Comparison of ENCODE assay signal across 13 cellular contexts in genomic region chr20:7924692-7925091, GRCh38. TPM values are rescaled to one million over a fixed set of nuclear protein-coding genes. Genes with fewer than 3 reads are reported as not detected.
A peak's percentile ranks its signal among the peaks of the same experiment; 100 is the strongest.
DNase-seq lines count a peak whose midpoint lies in the region; ATAC-seq and TF ChIP-seq lines count a peak whose summit lies in the region.
"Had no signal": no experiment of that assay in that cellular context is flagged by ENCODE, and none has a peak within 500 bp of the region (broad histone marks: within the 10 kb centered on the region; RNA-seq: fewer than 3 reads in every experiment).

No MANE protein-coding gene starts in this region.

- no peaks in the 10 kb centered on the region for H3K79me2 ChIP-seq in hepatocyte

- POLR2A ChIA-PET in AG04449 (lab: Yijun Ruan, JAX), result no interaction called here
- POLR2A ChIA-PET in activated CD8-positive, alpha-beta T cell treated with anti-CD3 and anti-CD28 coated beads, Interleukin-2, amount 10 ng/mL, durations not matched to agents 7 days and 5 days (lab: Charles Lee), result no interaction called here

- no peaks in the 10 kb centered on the region for H3K27me3 Mint-ChIP-seq in activated CD8-positive, alpha-beta T cell treated with anti-CD3 and anti-CD28 coated beads, Interleukin-2, amount 10 ng/mL, durations not matched to agents 7 days and 5 days (ENCODE audit: low read depth)

- H3K4me3 ChIP-seq in AG04449 (ENCODE audit: low read depth, low read length), result no peak overlapping the region
- no peak overlapping the region for H3K4me3 ChIP-seq in HFF-Myc (replicated peaks; ENCODE audit: low read depth, low read length)
- H3K4me3 ChIP-seq in adipocyte (ENCODE audit: low read length), result no peak overlapping the region
- H3K4me3 ChIP-seq in hepatocyte, result no peak overlapping the region
- H3K4me3 ChIP-seq in vagina, result no peak overlapping the region
- H3K4me3 ChIP-seq: upper lobe of left lung had no signal

- CTCF ChIA-PET in AG04449 (lab: Yijun Ruan, JAX), result interaction anchor here (1.1 to 4.7 kb wide), 8 partner anchors 12 to 1342 kb away, joined by 3 to 69 read pairs (median 5); no protein-coding TSS in a partner anchor
- CTCF ChIA-PET in activated CD8-positive, alpha-beta T cell treated with anti-CD3 and anti-CD28 coated beads, Interleukin-2, amount 10 ng/mL, durations not matched to agents 7 days and 5 days (lab: Charles Lee), result interaction anchor here (0.8 kb wide), 1 partner anchor 1692 kb away, joined by 3 read pairs; no protein-coding TSS in a partner anchor

- 75% methylated on average over 3 of the region's 3 CpGs for WGBS in hepatocyte (ENCODE audit: low lambda C conversion rate, missing lambda C conversion rate)

- H4K20me1 ChIP-seq in hepatocyte (ENCODE audit: insufficient read depth, poor library complexity, severe bottlenecking), result no peaks in the 10 kb centered on the region

- H3K9me3 Mint-ChIP-seq in activated CD8-positive, alpha-beta T cell treated with anti-CD3 and anti-CD28 coated beads, Interleukin-2, amount 10 ng/mL, durations not matched to agents 7 days and 5 days (ENCODE audit: insufficient read depth), result no peaks in the 10 kb centered on the region
- H3K9me3 Mint-ChIP-seq: CD8-positive, alpha-beta T cell had no signal

- H2AFZ ChIP-seq in hepatocyte, result no peak overlapping the region

- no peak overlapping the region for H3K4me3 Mint-ChIP-seq in activated CD8-positive, alpha-beta T cell treated with anti-CD3 and anti-CD28 coated beads, Interleukin-2, amount 10 ng/mL, durations not matched to agents 7 days and 5 days
- H3K4me3 Mint-ChIP-seq: CD8-positive, alpha-beta T cell; mesothelial cell of epicardium had no signal

- no peak overlapping the region for H3K27ac Mint-ChIP-seq in activated CD8-positive, alpha-beta T cell treated with anti-CD3 and anti-CD28 coated beads, Interleukin-2, amount 10 ng/mL, durations not matched to agents 7 days and 5 days
- H3K27ac Mint-ChIP-seq: CD8-positive, alpha-beta T cell had no signal

- H3K9me3 ChIP-seq in adipocyte (ENCODE audit: control insufficient read depth, low read length) (no peaks in the 10 kb centered on the region), hepatocyte (ENCODE audit: low read depth) (no peaks in the 10 kb centered on the region), vagina (no peaks in the 10 kb centered on the region)
- H3K9me3 ChIP-seq: upper lobe of left lung had no signal

- H3K36me3 Mint-ChIP-seq in activated CD8-positive, alpha-beta T cell treated with anti-CD3 and anti-CD28 coated beads, Interleukin-2, amount 10 ng/mL, durations not matched to agents 7 days and 5 days (ENCODE audit: low read depth), result no peaks in the 10 kb centered on the region
- H3K36me3 Mint-ChIP-seq: CD8-positive, alpha-beta T cell; mesothelial cell of epicardium had no signal

- H3K4me1 ChIP-seq in adipocyte (ENCODE audit: control insufficient read depth, insufficient read depth, low read length) (no peaks in the 10 kb centered on the region), hepatocyte (ENCODE audit: insufficient read depth) (no peaks in the 10 kb centered on the region), vagina (no peaks in the 10 kb centered on the region)
- H3K4me1 ChIP-seq: upper lobe of left lung had no signal

- H3K4me1 Mint-ChIP-seq in activated CD8-positive, alpha-beta T cell treated with anti-CD3 and anti-CD28 coated beads, Interleukin-2, amount 10 ng/mL, durations not matched to agents 7 days and 5 days (ENCODE audit: low read depth), result no peaks in the 10 kb centered on the region
- H3K4me1 Mint-ChIP-seq: mesothelial cell of epicardium had no signal

- no peaks in the 10 kb centered on the region for H3K9me2 ChIP-seq in hepatocyte (replicated peaks; ENCODE audit: insufficient read depth)

- no peaks in the 10 kb centered on the region for H3K27me3 ChIP-seq in adipocyte (replicated peaks; ENCODE audit: control insufficient read depth, insufficient read depth, low read length)
- no peaks in the 10 kb centered on the region for H3K27me3 ChIP-seq in hepatocyte
- no peaks in the 10 kb centered on the region for H3K27me3 ChIP-seq in vagina
- H3K27me3 ChIP-seq: upper lobe of left lung had no signal

- H3K36me3 ChIP-seq in adipocyte (ENCODE audit: control insufficient read depth, insufficient read depth, low read length, severe bottlenecking), result no peaks in the 10 kb centered on the region
- H3K36me3 ChIP-seq in hepatocyte (replicated peaks; ENCODE audit: insufficient read depth, low read depth), result no peaks in the 10 kb centered on the region
- no peaks in the 10 kb centered on the region for H3K36me3 ChIP-seq in vagina
- H3K36me3 ChIP-seq: upper lobe of left lung had no signal

- TF ChIP-seq CTCF in AG04449 (IDR thresholded peaks at IDR 0.05; ENCODE audit: insufficient read depth, low read length, missing control alignments), result no peak
- TF ChIP-seq CTCF in HFF-Myc (IDR thresholded peaks at IDR 0.05; ENCODE audit: low read depth, low read length, missing control alignments), result no peak
- no peak for TF ChIP-seq CTCF in hepatocyte (IDR thresholded peaks at IDR 0.05; ENCODE audit: poor library complexity)
- no peak for TF ChIP-seq CTCF in vagina (IDR thresholded peaks at IDR 0.05)

- H3K9ac ChIP-seq in adipocyte (ENCODE audit: low read length), result no peak overlapping the region

- ATAC-seq in HG03378 (IDR thresholded peaks at IDR 0.05; ENCODE audit: unreplicated experiment), result no peak
- no peak for ATAC-seq in activated CD8-positive, alpha-beta T cell treated with anti-CD3 and anti-CD28 coated beads, Interleukin-2, amount 10 ng/mL, durations not matched to agents 7 days and 5 days
- ATAC-seq: CD8-positive, alpha-beta T cell had no signal

- H3K27ac ChIP-seq in hepatocyte (no peak overlapping the region), vagina (no peak overlapping the region)
- H3K27ac ChIP-seq: upper lobe of left lung had no signal

- TF ChIP-seq POLR2A in vagina (IDR thresholded peaks at IDR 0.05), result no peak

- intact Hi-C loops in vagina (cut with DNase I), result no loop called here

- DNase-seq in AG04449 (ENCODE audit: low read depth, low spot score) (peak; percentile 73), HFF-Myc (ENCODE audit: extremely low read depth, low read depth) (peak; percentile 91), adipocyte (ENCODE audit: low read depth) (peak; percentile 80), hepatocyte (ENCODE audit: low spot score) (peak; percentile 12), vagina (ENCODE audit: extremely low spot score in 2 of 2) (no peak), globus pallidus (ENCODE audit: low spot score) (no peak)
- DNase-seq in activated CD8-positive, alpha-beta T cell treated with anti-CD3 and anti-CD28 coated beads, Interleukin-2, amount 10 ng/mL, durations not matched to agents 7 days and 5 days, result no peak
- DNase-seq: CD8-positive, alpha-beta T cell; stimulated activated CD4-positive, alpha-beta T cell treated with anti-CD3 and anti-CD28 coated beads, Interleukin-4, amount 100 ng/mL, for 4 hours; upper lobe of left lung had no signal

- H3K4me2 ChIP-seq in hepatocyte, result no peak overlapping the region

RNA-seq across cellular contexts. Expression of gene HAO1, which starts 15.6 kb away (rescaled TPM):
- 0.72 and 2.7 TPM in 2 replicates for total RNA-seq in hepatocyte
- 1.0 and 1.7 TPM in 2 replicates for polyA plus RNA-seq in hepatocyte
- not detected for total RNA-seq in vagina
- not detected for total RNA-seq in activated CD8-positive, alpha-beta T cell treated with anti-CD3 and anti-CD28 coated beads, Interleukin-2, amount 10 ng/mL, durations not matched to agents 7 days and 5 days
- total RNA-seq: CD8-positive, alpha-beta T cell; mesothelial cell of epicardium; SK-MEL-5 had no signal

Comparison
In these comparisons a context has a peak if more than half of its experiments do, and no peak if none do; other contexts are left out.
1. DNase-seq: peak in AG04449 (single experiment), HFF-Myc (single experiment), adipocyte (single experiment) and hepatocyte (single experiment); none in vagina (0 of 2), globus pallidus (single experiment) and activated CD8-positive, alpha-beta T cell treated with anti-CD3 and anti-CD28 coated beads, Interleukin-2, amount 10 ng/mL, durations not matched to agents 7 days and 5 days (single experiment).